ENCODE assay signal across 1 cellular context in the genomic region with DNA sequence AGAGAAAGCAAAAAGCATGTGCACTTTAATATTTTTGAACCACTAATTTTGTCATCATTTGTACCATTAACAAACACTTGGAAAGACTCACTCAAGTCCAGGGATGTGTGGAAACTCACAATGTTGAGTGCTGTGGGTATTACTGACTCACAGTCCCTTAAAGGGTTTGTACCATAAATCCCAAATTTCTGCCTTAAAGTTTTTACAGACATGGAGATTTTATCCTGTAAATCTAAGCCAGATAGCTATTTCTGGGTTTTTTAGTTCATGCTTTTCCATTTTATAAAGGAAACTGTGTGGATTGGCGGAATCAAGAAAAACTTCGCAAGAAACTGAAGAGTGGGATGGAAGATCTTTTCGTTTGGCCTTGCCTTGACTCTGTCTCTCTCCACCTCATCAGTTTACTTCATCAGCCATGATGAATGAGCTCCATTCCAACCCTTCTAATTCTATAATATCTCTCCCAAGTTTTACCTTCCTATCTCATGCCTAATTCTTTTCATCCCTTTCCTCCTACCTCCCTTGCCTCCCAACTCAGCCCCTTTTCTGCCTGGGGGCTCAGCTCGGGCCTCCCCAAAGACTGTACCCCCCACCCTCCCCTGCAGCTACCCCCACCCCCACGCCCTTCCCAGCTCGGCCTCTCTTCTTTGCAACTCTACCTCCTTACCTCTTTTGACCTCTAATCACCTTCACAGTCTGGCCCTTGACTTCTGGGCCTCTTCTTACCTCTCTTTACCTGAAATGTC.
TF ChIP-seq lines count a peak whose summit lies in the region.

No MANE protein-coding gene starts in this region.

TF ChIP-seq in IMR-90, 13 proteins besides CTCF, POLR2A, EP300 and RAD21 (continued from another document):
- TF ChIP-seq, protein P1, sequence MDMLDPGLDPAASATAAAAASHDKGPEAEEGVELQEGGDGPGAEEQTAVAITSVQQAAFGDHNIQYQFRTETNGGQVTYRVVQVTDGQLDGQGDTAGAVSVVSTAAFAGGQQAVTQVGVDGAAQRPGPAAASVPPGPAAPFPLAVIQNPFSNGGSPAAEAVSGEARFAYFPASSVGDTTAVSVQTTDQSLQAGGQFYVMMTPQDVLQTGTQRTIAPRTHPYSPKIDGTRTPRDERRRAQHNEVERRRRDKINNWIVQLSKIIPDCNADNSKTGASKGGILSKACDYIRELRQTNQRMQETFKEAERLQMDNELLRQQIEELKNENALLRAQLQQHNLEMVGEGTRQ (IDR thresholded peaks at IDR 0.05; ENCODE audit: low read depth, low read length), result no peak
- no peak for TF ChIP-seq RFX5 (IDR thresholded peaks at IDR 0.05; ENCODE audit: low read depth, low read length)
TF ChIP-seq in IMR-90: peak in this region for 0.
